In genomic region chr2:7083580-7084509, GRCh38 we compare ENCODE assay signal across 8 cellular contexts.
DNase-seq lines count a peak whose midpoint lies in the region; ATAC-seq and TF ChIP-seq lines count a peak whose summit lies in the region.

No MANE protein-coding gene starts in this region.

- ATAC-seq in HG03342 (IDR thresholded peaks at IDR 0.05; ENCODE audit: unreplicated experiment) (peak; percentile 82), HG03135 (IDR thresholded peaks at IDR 0.05; ENCODE audit: unreplicated experiment) (no peak), GM19467 (IDR thresholded peaks at IDR 0.05; ENCODE audit: unreplicated experiment) (no peak)

- no peaks in the 10 kb centered on the region for H3K4me1 ChIP-seq in fibroblast of lung (ENCODE audit: control insufficient read depth, extremely low read depth, insufficient read depth, low read length)

- TF ChIP-seq CTCF in fibroblast of lung (conservative IDR thresholded peaks at IDR 0.05 in 1 of 2, IDR thresholded peaks at IDR 0.05 in 1 of 2; ENCODE audit: low read depth in 1 of 2, low read length in 2 of 2) = peak; percentile 34 to 63

- no peak overlapping the region for H3K27ac ChIP-seq in fibroblast of lung (ENCODE audit: insufficient read depth, low read length)

- H3K4me2 ChIP-seq in fibroblast of lung (ENCODE audit: extremely low read depth, insufficient read depth, low read length) = no peak overlapping the region

- no peaks in the 10 kb centered on the region for H3K36me3 ChIP-seq in fibroblast of lung (ENCODE audit: control insufficient read depth, insufficient read depth, low read length)

- no peaks in the 10 kb centered on the region for H4K20me1 ChIP-seq in fibroblast of lung (ENCODE audit: control insufficient read depth, extremely low read depth, insufficient read depth, low read length)

- H3K27me3 ChIP-seq in fibroblast of lung (ENCODE audit: control insufficient read depth, insufficient read depth, low read length) = no peaks in the 10 kb centered on the region

- no peak overlapping the region for H3K9ac ChIP-seq in fibroblast of lung (ENCODE audit: insufficient read depth, low read length)

- H3K9me3 ChIP-seq in fibroblast of lung (ENCODE audit: control insufficient read depth, insufficient read depth, low read depth, low read length) = no peaks in the 10 kb centered on the region

- H3K79me2 ChIP-seq in fibroblast of lung (ENCODE audit: control insufficient read depth, insufficient read depth, low read length) = no peaks in the 10 kb centered on the region

- no peak overlapping the region for H3K4me3 ChIP-seq in fibroblast of lung (replicated peaks in 1 of 4; ENCODE audit: control extremely low read depth in 1 of 4, insufficient read depth in 1 of 4, low read depth in 3 of 4, low read length in 4 of 4)

- H2AFZ ChIP-seq in fibroblast of lung (ENCODE audit: low read length) = no peak overlapping the region

- DNase-seq in activated CD4-positive, alpha-beta T cell treated with anti-CD3 and anti-CD28 coated beads for 48 hours = peak; percentile 28
- DNase-seq in activated CD4-positive, alpha-beta T cell treated with anti-CD3 and anti-CD28 coated beads, Interleukin-2, amount 50 U/mL, for 1 hour = no peak
- peak; percentile 67 for DNase-seq in RPMI8226
- peak; percentile 18 to 41 for DNase-seq in fibroblast of lung (ENCODE audit: low read depth in 2 of 2)
- DNase-seq in activated effector memory CD4-positive, alpha-beta T cell treated with Interleukin-2 at 50 U/mL for 16 hours = no peak

Comparison
In these comparisons a context has a peak if more than half of its experiments do, and no peak if none do; other contexts are left out.
1. DNase-seq: peak in activated CD4-positive, alpha-beta T cell treated with anti-CD3 and anti-CD28 coated beads for 48 hours (single experiment), RPMI8226 (single experiment) and fibroblast of lung (2 of 2); none in activated CD4-positive, alpha-beta T cell treated with anti-CD3 and anti-CD28 coated beads, Interleukin-2, amount 50 U/mL, for 1 hour (single experiment) and activated effector memory CD4-positive, alpha-beta T cell treated with Interleukin-2 at 50 U/mL for 16 hours (single experiment).